In the genomic region with DNA sequence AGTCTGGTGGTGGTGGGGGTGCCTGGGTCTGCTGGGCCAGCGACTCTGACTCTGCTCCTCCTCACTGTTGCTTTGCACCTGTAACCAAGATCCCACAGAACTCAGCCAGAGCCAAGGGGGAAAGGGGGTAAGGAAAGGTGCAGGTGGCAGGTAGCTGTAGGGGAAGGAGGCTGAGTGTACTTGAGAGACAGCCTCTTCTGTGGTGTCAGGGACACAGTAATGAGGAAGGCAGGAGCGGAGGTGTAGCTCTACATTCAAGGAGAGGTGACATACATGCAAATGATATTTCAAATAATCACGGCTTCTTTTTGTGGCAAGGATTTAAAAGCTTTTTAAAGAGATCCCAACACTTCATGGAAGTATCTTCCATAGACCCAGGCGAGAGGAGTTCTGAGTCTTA, we compare ENCODE assay signal across 1 cellular context.
TF ChIP-seq lines count a peak whose summit lies in the region.

No MANE protein-coding gene starts in this region.

TF ChIP-seq in SK-N-SH, 30 proteins besides CTCF, POLR2A, EP300 and RAD21:
- TF ChIP-seq NRF1 (IDR thresholded peaks at IDR 0.05; ENCODE audit: low read depth, low read length): no peak
- no peak for TF ChIP-seq TAF1 (IDR thresholded peaks at IDR 0.05; ENCODE audit: borderline replicate concordance, low read depth, low read length)
- TF ChIP-seq GATA2 (CRISPR knock-in tag; IDR thresholded peaks at IDR 0.05): no peak
- no peak for TF ChIP-seq TCF12 (IDR thresholded peaks at IDR 0.05)
- TF ChIP-seq NFIC (IDR thresholded peaks at IDR 0.05; ENCODE audit: borderline replicate concordance): no peak
- no peak for TF ChIP-seq TEAD4 (IDR thresholded peaks at IDR 0.05; ENCODE audit: borderline replicate concordance, insufficient read depth)
- no peak for TF ChIP-seq FOXM1 (IDR thresholded peaks at IDR 0.05; ENCODE audit: low read depth)
- TF ChIP-seq USF1 (IDR thresholded peaks at IDR 0.05; ENCODE audit: borderline replicate concordance, low read depth): no peak
- TF ChIP-seq, protein P1, sequence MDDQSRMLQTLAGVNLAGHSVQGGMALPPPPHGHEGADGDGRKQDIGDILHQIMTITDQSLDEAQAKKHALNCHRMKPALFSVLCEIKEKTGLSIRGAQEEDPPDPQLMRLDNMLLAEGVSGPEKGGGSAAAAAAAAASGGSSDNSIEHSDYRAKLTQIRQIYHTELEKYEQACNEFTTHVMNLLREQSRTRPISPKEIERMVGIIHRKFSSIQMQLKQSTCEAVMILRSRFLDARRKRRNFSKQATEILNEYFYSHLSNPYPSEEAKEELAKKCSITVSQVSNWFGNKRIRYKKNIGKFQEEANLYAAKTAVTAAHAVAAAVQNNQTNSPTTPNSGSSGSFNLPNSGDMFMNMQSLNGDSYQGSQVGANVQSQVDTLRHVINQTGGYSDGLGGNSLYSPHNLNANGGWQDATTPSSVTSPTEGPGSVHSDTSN (IDR thresholded peaks at IDR 0.05): no peak
- TF ChIP-seq FOSL2 (IDR thresholded peaks at IDR 0.05; ENCODE audit: borderline replicate concordance, low read depth): no peak
- no peak for TF ChIP-seq EZH2phosphoT487 (IDR thresholded peaks at IDR 0.05; ENCODE audit: borderline replicate concordance, low read depth)
- TF ChIP-seq, protein P2, sequence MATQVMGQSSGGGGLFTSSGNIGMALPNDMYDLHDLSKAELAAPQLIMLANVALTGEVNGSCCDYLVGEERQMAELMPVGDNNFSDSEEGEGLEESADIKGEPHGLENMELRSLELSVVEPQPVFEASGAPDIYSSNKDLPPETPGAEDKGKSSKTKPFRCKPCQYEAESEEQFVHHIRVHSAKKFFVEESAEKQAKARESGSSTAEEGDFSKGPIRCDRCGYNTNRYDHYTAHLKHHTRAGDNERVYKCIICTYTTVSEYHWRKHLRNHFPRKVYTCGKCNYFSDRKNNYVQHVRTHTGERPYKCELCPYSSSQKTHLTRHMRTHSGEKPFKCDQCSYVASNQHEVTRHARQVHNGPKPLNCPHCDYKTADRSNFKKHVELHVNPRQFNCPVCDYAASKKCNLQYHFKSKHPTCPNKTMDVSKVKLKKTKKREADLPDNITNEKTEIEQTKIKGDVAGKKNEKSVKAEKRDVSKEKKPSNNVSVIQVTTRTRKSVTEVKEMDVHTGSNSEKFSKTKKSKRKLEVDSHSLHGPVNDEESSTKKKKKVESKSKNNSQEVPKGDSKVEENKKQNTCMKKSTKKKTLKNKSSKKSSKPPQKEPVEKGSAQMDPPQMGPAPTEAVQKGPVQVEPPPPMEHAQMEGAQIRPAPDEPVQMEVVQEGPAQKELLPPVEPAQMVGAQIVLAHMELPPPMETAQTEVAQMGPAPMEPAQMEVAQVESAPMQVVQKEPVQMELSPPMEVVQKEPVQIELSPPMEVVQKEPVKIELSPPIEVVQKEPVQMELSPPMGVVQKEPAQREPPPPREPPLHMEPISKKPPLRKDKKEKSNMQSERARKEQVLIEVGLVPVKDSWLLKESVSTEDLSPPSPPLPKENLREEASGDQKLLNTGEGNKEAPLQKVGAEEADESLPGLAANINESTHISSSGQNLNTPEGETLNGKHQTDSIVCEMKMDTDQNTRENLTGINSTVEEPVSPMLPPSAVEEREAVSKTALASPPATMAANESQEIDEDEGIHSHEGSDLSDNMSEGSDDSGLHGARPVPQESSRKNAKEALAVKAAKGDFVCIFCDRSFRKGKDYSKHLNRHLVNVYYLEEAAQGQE (IDR thresholded peaks at IDR 0.05; ENCODE audit: low read depth, low read length): no peak
- no peak for TF ChIP-seq GABPA (IDR thresholded peaks at IDR 0.05; ENCODE audit: low read depth)
- TF ChIP-seq FOXJ3 (CRISPR knock-in tag; IDR thresholded peaks at IDR 0.05): no peak
- no peak for TF ChIP-seq RFX5 (IDR thresholded peaks at IDR 0.05; ENCODE audit: low read length)
